ENCODE assay signal across 8 cellular contexts in the genomic region with DNA sequence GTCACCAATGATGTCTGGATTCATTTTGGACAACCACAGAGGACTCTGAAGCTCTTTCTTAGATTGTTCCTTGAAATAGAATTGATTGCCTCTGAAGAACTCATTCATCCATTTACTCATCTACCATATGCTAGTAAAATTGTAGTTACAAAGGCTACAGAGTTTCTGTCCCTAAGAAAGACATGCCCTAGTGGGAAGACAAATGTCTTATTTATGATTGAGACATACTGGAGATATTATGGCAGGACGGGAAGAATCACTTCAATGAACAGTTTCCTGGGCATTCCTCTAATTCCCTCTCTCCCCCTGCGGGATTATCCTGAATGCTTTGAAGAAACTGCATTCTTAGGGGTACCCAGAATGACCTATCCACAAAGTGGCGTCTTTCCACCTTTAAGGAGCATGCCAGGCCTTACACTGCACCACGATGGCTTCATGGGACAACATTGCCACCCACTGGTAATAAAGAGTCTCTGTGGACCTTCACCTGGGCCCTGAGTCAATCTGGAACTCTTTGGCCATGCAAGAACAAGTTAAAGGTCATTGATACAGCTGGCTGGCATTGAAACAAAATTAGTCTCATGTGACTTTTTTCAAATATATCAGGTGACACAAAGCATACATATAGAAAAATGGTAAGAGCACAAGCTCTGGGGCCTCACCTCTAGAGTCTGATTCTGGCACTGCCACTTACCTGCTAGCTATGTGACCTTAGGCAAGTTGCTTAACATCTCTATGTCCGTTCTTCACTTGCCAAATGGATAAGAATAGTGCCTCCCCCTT. TPM values are rescaled to one million over a fixed set of nuclear protein-coding genes. Genes with fewer than 3 reads are reported as not detected.
DNase-seq lines count a peak whose midpoint lies in the region; FAIRE-seq and TF ChIP-seq lines count a peak whose summit lies in the region.

No MANE protein-coding gene starts in this region.

- in situ Hi-C loops in SK-MEL-5 (cut with HindIII; ENCODE audit: low pct_unique_long_range_greater_than_20kb, low sequenced_read_pairs) = no loop called here

- TF ChIP-seq CTCF in GM10266 (IDR thresholded peaks at IDR 0.05; ENCODE audit: control insufficient read depth, insufficient read depth, low read depth, missing control alignments) = peak; percentile 76
- TF ChIP-seq CTCF in LNCaP clone FGC (IDR thresholded peaks at IDR 0.05; ENCODE audit: control insufficient read depth, extremely low read depth, insufficient read depth) = peak; percentile 94

- no peaks in the 10 kb centered on the region for H3K36me3 ChIP-seq in H7 (replicated peaks; ENCODE audit: control insufficient read depth, insufficient read depth, low read length)

- H3K27me3 ChIP-seq in H7 (ENCODE audit: control insufficient read depth, insufficient read depth, low read length) = no peaks in the 10 kb centered on the region

- H3K4me3 ChIP-seq in H7 (ENCODE audit: insufficient read depth, low read depth, low read length) (no peak overlapping the region), LNCaP clone FGC (ENCODE audit: low read depth, low read length) (no peak overlapping the region)

- peak; percentile 69 for DNase-seq in GM10266 (ENCODE audit: extremely low spot score)
- peak; percentile 78 for DNase-seq in H7
- DNase-seq in LNCaP clone FGC (ENCODE audit: low read depth) = peak; percentile 56
- peak; percentile 87 for DNase-seq in SK-MEL-5 (ENCODE audit: low read depth, low spot score)
- peak; percentile 19 for DNase-seq in activated gamma-delta T cell treated with anti-CD3 and anti-CD28 coated beads, Interleukin-2, amount 50 U/mL, for 16 hours (ENCODE audit: low read depth)
- DNase-seq in frontal cortex (ENCODE audit: low spot score in 2 of 2) = peak; percentile 48 to 62
- DNase-seq in pons (ENCODE audit: low spot score) = peak; percentile 83
- DNase-seq in NCI-H526 treated with DMSO at 0.1 percent for 48 hours (lab: John Stamatoyannopoulos, UW) = no peak

- no peak for FAIRE-seq in frontal cortex (lab: Jason Lieb, UNC)

RNA-seq across cellular contexts. Expression of a gene that starts 32.1 kb away (rescaled TPM):
- total RNA-seq in H7 (2014; rRNA removed; shearing (Covaris generic)) = not detected in 2 replicates
- 0.08 TPM in 1 of 2 replicates, not detected in the other for total RNA-seq in SK-MEL-5 (2014; rRNA removed; shearing (Covaris generic))
- polyA plus RNA-seq in SK-MEL-5 (2015; cell fraction: cytosol; rRNA removed) = 0.14 and 0.28 TPM in 2 replicates
- 0.27 and 1.8 TPM in 2 replicates for polyA plus RNA-seq in SK-MEL-5 (2015; cell fraction: nucleus; rRNA removed)
- total RNA-seq in frontal cortex = 2.0 TPM
